In the genomic region with DNA sequence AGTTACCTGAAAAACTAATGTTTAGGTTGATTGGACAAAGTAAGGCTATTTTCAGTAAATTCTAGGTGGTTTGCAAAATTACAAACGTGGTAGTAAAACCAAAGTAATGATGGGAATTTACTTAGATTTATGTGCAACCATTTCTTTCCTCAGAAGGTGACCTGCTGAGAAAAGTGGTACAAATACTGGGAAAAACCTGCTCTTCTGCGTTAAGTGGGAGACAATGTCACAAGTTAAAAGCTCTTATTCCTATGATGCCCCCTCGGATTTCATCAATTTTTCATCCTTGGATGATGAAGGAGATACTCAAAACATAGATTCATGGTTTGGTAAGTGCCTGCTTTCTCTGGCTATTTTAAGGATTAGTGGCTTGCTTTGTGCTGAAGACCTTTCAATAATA, we compare ENCODE assay signal across 27 cellular contexts.
"Had no signal": no experiment of that assay in that cellular context is flagged by ENCODE, and none has a peak within 500 bp of the region (broad histone marks: within the 10 kb centered on the region; RNA-seq: fewer than 3 reads in every experiment).

No MANE protein-coding gene starts in this region.

- H3K36me3 Mint-ChIP-seq: immature natural killer cell; natural killer cell treated with Interleukin-12 subunit alpha and Interleukin-12 subunit beta and Interleukin-15 and Interleukin-18, amount 100 ng/mL, for 72 hours; stimulated activated naive B cell treated with anti-CD40 and anti-IgM and Interleukin-4, amounts not matched to agents 10 μg/mL and 1 μg/mL and 100 μg/mL, for 72 hours had no signal

- H3K9ac ChIP-seq: neural progenitor cell had no signal

- H3K4me3 ChIP-seq: left lung, lower lobe of right lung, mucosa of descending colon, neural progenitor cell, ovary, right atrium auricular region, right lobe of liver, smooth muscle cell, stomach, testis, thyroid gland, transverse colon, upper lobe of left lung, vagina had no signal

- H3K27me3 ChIP-seq: left lung, neural progenitor cell, neutrophil, ovary, right atrium auricular region, right lobe of liver, stomach, testis, thyroid gland, transverse colon, upper lobe of left lung, vagina had no signal

- DNase-seq: hypothalamus; immature natural killer cell; kidney; left colon; left lung; lower lobe of right lung; midbrain; mucosa of descending colon; naive thymus-derived CD4-positive, alpha-beta T cell; ovary; right lobe of liver; stimulated activated CD4-positive, alpha-beta T cell treated with anti-CD3 and anti-CD28 coated beads, Interleukin-2, amount 100 ng/mL, for 24 hours; stimulated activated CD4-positive, alpha-beta T cell treated with anti-CD3 and anti-CD28 coated beads, Interleukin-4, amount 100 ng/mL, for 1 hour; stimulated activated naive B cell treated with anti-CD40 and anti-IgM and Interleukin-4, amounts not matched to agents 10 μg/mL and 1 μg/mL and 100 μg/mL, for 72 hours; stimulated activated naive CD8-positive, alpha-beta T cell treated with anti-CD3 and anti-CD28 coated beads, Interleukin-15, Interleukin-2, amounts not matched to agents 100 U/mL and 50 U/mL, for 24 hours; stomach; testis; thyroid gland; transverse colon; upper lobe of left lung had no signal

- H3K27ac ChIP-seq: left lung, lower lobe of right lung, neural progenitor cell, neutrophil, ovary, right atrium auricular region, right lobe of liver, stomach, testis, thyroid gland, transverse colon, upper lobe of left lung, vagina had no signal

- H3K27me3 Mint-ChIP-seq: naive thymus-derived CD4-positive, alpha-beta T cell; natural killer cell treated with Interleukin-12 subunit alpha and Interleukin-12 subunit beta and Interleukin-15 and Interleukin-18, amount 100 ng/mL, for 72 hours; progenitor cell of endocrine pancreas; stimulated activated naive B cell treated with anti-CD40 and anti-IgM and Interleukin-4, amounts not matched to agents 10 μg/mL and 1 μg/mL and 100 μg/mL, for 72 hours had no signal

- H3K27ac Mint-ChIP-seq: immature natural killer cell; naive thymus-derived CD4-positive, alpha-beta T cell; natural killer cell treated with Interleukin-12 subunit alpha and Interleukin-12 subunit beta and Interleukin-15 and Interleukin-18, amount 100 ng/mL, for 72 hours; neural progenitor cell; progenitor cell of endocrine pancreas; stimulated activated naive B cell treated with anti-CD40 and anti-IgM and Interleukin-4, amounts not matched to agents 10 μg/mL and 1 μg/mL and 100 μg/mL, for 72 hours had no signal

- H3K4me1 ChIP-seq: left lung, lower lobe of right lung, neural progenitor cell, right atrium auricular region, stomach, testis, thyroid gland, transverse colon, upper lobe of left lung, vagina had no signal

- H2AFZ ChIP-seq: neural progenitor cell had no signal

- H3K9me3 Mint-ChIP-seq: immature natural killer cell; naive thymus-derived CD4-positive, alpha-beta T cell; natural killer cell treated with Interleukin-12 subunit alpha and Interleukin-12 subunit beta and Interleukin-15 and Interleukin-18, amount 100 ng/mL, for 72 hours; neural progenitor cell; stimulated activated naive B cell treated with anti-CD40 and anti-IgM and Interleukin-4, amounts not matched to agents 10 μg/mL and 1 μg/mL and 100 μg/mL, for 72 hours had no signal

- ATAC-seq: left colon; left lung; lower lobe of right lung; mucosa of descending colon; naive thymus-derived CD4-positive, alpha-beta T cell; natural killer cell treated with Interleukin-12 subunit alpha and Interleukin-12 subunit beta and Interleukin-15 and Interleukin-18, amount 100 ng/mL, for 72 hours; right lobe of liver; stimulated activated naive B cell treated with anti-CD40 and anti-IgM and Interleukin-4, amounts not matched to agents 10 μg/mL and 1 μg/mL and 100 μg/mL, for 72 hours; stimulated activated naive CD8-positive, alpha-beta T cell treated with anti-CD3 and anti-CD28 coated beads, Interleukin-15, Interleukin-2, amounts not matched to agents 100 U/mL and 50 U/mL, for 24 hours had no signal

- H3K9me3 ChIP-seq: left lung, lower lobe of right lung, mucosa of descending colon, neutrophil, ovary, right atrium auricular region, right lobe of liver, stomach, testis, thyroid gland, transverse colon, upper lobe of left lung, vagina had no signal

- H3K4me1 Mint-ChIP-seq: immature natural killer cell; neural progenitor cell; stimulated activated naive B cell treated with anti-CD40 and anti-IgM and Interleukin-4, amounts not matched to agents 10 μg/mL and 1 μg/mL and 100 μg/mL, for 72 hours had no signal

- H3K4me3 Mint-ChIP-seq: immature natural killer cell; naive thymus-derived CD4-positive, alpha-beta T cell; natural killer cell treated with Interleukin-12 subunit alpha and Interleukin-12 subunit beta and Interleukin-15 and Interleukin-18, amount 100 ng/mL, for 72 hours; neural progenitor cell; stimulated activated naive B cell treated with anti-CD40 and anti-IgM and Interleukin-4, amounts not matched to agents 10 μg/mL and 1 μg/mL and 100 μg/mL, for 72 hours had no signal

- H3K36me3 ChIP-seq: left lung, lower lobe of right lung, ovary, right atrium auricular region, right lobe of liver, stomach, thyroid gland, transverse colon, upper lobe of left lung, vagina had no signal

- H3K4me2 ChIP-seq: neural progenitor cell, smooth muscle cell had no signal
